ENCODE assay signal across 1 cellular context in genomic region chr6:121333694-121334093, GRCh38.
TF ChIP-seq lines count a peak whose summit lies in the region.

No MANE protein-coding gene starts in this region.

TF ChIP-seq in GM12878, 131 proteins besides CTCF, POLR2A, EP300 and RAD21:
- TF ChIP-seq, protein P1, sequence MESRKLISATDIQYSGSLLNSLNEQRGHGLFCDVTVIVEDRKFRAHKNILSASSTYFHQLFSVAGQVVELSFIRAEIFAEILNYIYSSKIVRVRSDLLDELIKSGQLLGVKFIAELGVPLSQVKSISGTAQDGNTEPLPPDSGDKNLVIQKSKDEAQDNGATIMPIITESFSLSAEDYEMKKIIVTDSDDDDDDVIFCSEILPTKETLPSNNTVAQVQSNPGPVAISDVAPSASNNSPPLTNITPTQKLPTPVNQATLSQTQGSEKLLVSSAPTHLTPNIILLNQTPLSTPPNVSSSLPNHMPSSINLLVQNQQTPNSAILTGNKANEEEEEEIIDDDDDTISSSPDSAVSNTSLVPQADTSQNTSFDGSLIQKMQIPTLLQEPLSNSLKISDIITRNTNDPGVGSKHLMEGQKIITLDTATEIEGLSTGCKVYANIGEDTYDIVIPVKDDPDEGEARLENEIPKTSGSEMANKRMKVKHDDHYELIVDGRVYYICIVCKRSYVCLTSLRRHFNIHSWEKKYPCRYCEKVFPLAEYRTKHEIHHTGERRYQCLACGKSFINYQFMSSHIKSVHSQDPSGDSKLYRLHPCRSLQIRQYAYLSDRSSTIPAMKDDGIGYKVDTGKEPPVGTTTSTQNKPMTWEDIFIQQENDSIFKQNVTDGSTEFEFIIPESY (IDR thresholded peaks at IDR 0.05), result peak; percentile 83; the same call in 1 of the 2 replicates
- TF ChIP-seq, protein P2, sequence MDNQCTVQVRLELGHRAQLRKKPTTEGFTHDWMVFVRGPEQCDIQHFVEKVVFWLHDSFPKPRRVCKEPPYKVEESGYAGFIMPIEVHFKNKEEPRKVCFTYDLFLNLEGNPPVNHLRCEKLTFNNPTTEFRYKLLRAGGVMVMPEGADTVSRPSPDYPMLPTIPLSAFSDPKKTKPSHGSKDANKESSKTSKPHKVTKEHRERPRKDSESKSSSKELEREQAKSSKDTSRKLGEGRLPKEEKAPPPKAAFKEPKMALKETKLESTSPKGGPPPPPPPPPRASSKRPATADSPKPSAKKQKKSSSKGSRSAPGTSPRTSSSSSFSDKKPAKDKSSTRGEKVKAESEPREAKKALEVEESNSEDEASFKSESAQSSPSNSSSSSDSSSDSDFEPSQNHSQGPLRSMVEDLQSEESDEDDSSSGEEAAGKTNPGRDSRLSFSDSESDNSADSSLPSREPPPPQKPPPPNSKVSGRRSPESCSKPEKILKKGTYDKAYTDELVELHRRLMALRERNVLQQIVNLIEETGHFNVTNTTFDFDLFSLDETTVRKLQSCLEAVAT (IDR thresholded peaks at IDR 0.05), result peak; percentile 99
- TF ChIP-seq MTA2 (IDR thresholded peaks at IDR 0.05; ENCODE audit: low read depth), result 0 out of 2 replicates have a peak, but pooled peaks have one; percentile 11
- peak; percentile 53 for TF ChIP-seq ZBTB40 (IDR thresholded peaks at IDR 0.05; ENCODE audit: borderline replicate concordance)
